11 cellular contexts compared by ENCODE assay signal in genomic region chr20:4869290-4870193, GRCh38. TPM values are rescaled to one million over a fixed set of nuclear protein-coding genes. Genes with fewer than 3 reads are reported as not detected.
DNase-seq lines count a peak whose midpoint lies in the region; ATAC-seq and TF ChIP-seq lines count a peak whose summit lies in the region.
"Had no signal": no experiment of that assay in that cellular context is flagged by ENCODE, and none has a peak within 500 bp of the region (broad histone marks: within the 10 kb centered on the region; RNA-seq: fewer than 3 reads in every experiment).

No MANE protein-coding gene starts in this region.

- H3K27ac ChIP-seq in PC-3 (ENCODE audit: low read length) = peak overlapping the region; percentile 82
- peak overlapping the region; percentile 30 for H3K27ac ChIP-seq in epithelial cell of prostate
- H3K27ac ChIP-seq in urinary bladder (ENCODE audit: low read depth) = peak overlapping the region; percentile 71
- H3K27ac ChIP-seq: BLaER1 treated with 17β-estradiol and CSF1 and Interleukin-3, amounts not matched to agents 10 nM and 100 nM had no signal

- no peaks in the 10 kb centered on the region for H4K20me1 ChIP-seq in PC-3 (ENCODE audit: low read length)

- H3K4me1 Mint-ChIP-seq in activated naive CD4-positive, alpha-beta T cell treated with anti-CD3 and anti-CD28 coated beads, Interleukin-2, amount 10 ng/mL, durations not matched to agents 7 days and 5 days = peaks cover 24% of the 10 kb centered on the region
- H3K4me1 Mint-ChIP-seq in naive thymus-derived CD8-positive, alpha-beta T cell = peaks cover 0 to 5% (median 2%) of the 10 kb centered on the region in 4 donors
- H3K4me1 Mint-ChIP-seq: natural killer cell had no signal

- POLR2A ChIA-PET in PC-3 (lab: Charles Lee; ENCODE audit: unreplicated experiment) = interaction anchor here (0.6 kb wide), 1 partner anchor 78 kb away, joined by 3 read pairs; no protein-coding TSS in a partner anchor
- POLR2A ChIA-PET in naive thymus-derived CD8-positive, alpha-beta T cell (lab: Charles Lee) = interaction anchor here (0.6 kb wide), 1 partner anchor 108 kb away, joined by 3 read pairs; no protein-coding TSS in a partner anchor

- H3K9me3 ChIP-seq in PC-3 (ENCODE audit: low read length) = no peaks in the 10 kb centered on the region
- H3K9me3 ChIP-seq: BLaER1 treated with 17β-estradiol and CSF1 and Interleukin-3, amounts not matched to agents 10 nM and 100 nM had no signal

- WGBS in urinary bladder = 74% methylated on average over 20 of the region's 20 CpGs

- peaks cover 25% of the 10 kb centered on the region for H3K4me1 ChIP-seq in PC-3 (ENCODE audit: insufficient read depth, low read length)
- H3K4me1 ChIP-seq in urinary bladder (ENCODE audit: insufficient read depth) = no peaks in the 10 kb centered on the region

- peak overlapping the region; percentile 47 for H3K9ac ChIP-seq in PC-3 (ENCODE audit: low read length)
- H3K9ac ChIP-seq: BLaER1 treated with 17β-estradiol and CSF1 and Interleukin-3, amounts not matched to agents 10 nM and 100 nM had no signal

- H3K79me2 ChIP-seq in PC-3 (ENCODE audit: low read length) = no peaks in the 10 kb centered on the region

- peaks cover 36% of the 10 kb centered on the region for H3K36me3 Mint-ChIP-seq in activated naive CD4-positive, alpha-beta T cell treated with anti-CD3 and anti-CD28 coated beads, Interleukin-2, amount 10 ng/mL, durations not matched to agents 7 days and 5 days
- H3K36me3 Mint-ChIP-seq in naive thymus-derived CD8-positive, alpha-beta T cell = peaks cover 0 to 81% (median 18%) of the 10 kb centered on the region in 3 donors

- peak overlapping the region; percentile 58 for H2AFZ ChIP-seq in PC-3 (ENCODE audit: low read length)

- H3K27me3 Mint-ChIP-seq in activated naive CD4-positive, alpha-beta T cell treated with anti-CD3 and anti-CD28 coated beads, Interleukin-2, amount 10 ng/mL, durations not matched to agents 7 days and 5 days = no peaks in the 10 kb centered on the region
- H3K27me3 Mint-ChIP-seq in naive thymus-derived CD8-positive, alpha-beta T cell = no peaks in the 10 kb centered on the region

- H3K4me3 ChIP-seq in PC-3 (ENCODE audit: low read length) (peak overlapping the region; percentile 56), urinary bladder (ENCODE audit: low read depth, low read length) (no peak overlapping the region)
- H3K4me3 ChIP-seq: BLaER1 treated with 17β-estradiol and CSF1 and Interleukin-3, amounts not matched to agents 10 nM and 100 nM had no signal

- TF ChIP-seq CTCF in PC-3 (conservative IDR thresholded peaks at IDR 0.05; ENCODE audit: low read depth, low read length) = no peak

- H3K36me3 ChIP-seq in PC-3 (ENCODE audit: low read depth, low read length) (peaks cover 12% of the 10 kb centered on the region; the same call in 1 of the 2 replicates), urinary bladder (ENCODE audit: insufficient read depth) (no peaks in the 10 kb centered on the region)

- TSS peak; percentile 41 for BruUV-seq in PC-3 (replicated peaks; lab: Mats Ljungman, UMichigan)

- no peak overlapping the region for H3K4me3 Mint-ChIP-seq in activated naive CD4-positive, alpha-beta T cell treated with anti-CD3 and anti-CD28 coated beads, Interleukin-2, amount 10 ng/mL, durations not matched to agents 7 days and 5 days
- H3K4me3 Mint-ChIP-seq in naive thymus-derived CD8-positive, alpha-beta T cell = no peak overlapping the region
- H3K4me3 Mint-ChIP-seq: natural killer cell had no signal

- intact Hi-C loops in PC-3 (cut with micrococcal nuclease) = loop anchor here (1.0 to 5.0 kb wide), 2 partner anchors 68 to 82 kb away; no protein-coding TSS in a partner anchor

- H3K27ac Mint-ChIP-seq in activated naive CD4-positive, alpha-beta T cell treated with anti-CD3 and anti-CD28 coated beads, Interleukin-2, amount 10 ng/mL, durations not matched to agents 7 days and 5 days = peak overlapping the region; percentile 81
- peak overlapping the region in 2 of 10 donors; percentile 51 to 63 for H3K27ac Mint-ChIP-seq in naive thymus-derived CD8-positive, alpha-beta T cell
- H3K27ac Mint-ChIP-seq: natural killer cell had no signal

- ATAC-seq in PC-3 = peak; percentile 97
- ATAC-seq in naive thymus-derived CD8-positive, alpha-beta T cell = no peak
- ATAC-seq: natural killer cell had no signal

- no peaks in the 10 kb centered on the region for H3K9me3 Mint-ChIP-seq in activated naive CD4-positive, alpha-beta T cell treated with anti-CD3 and anti-CD28 coated beads, Interleukin-2, amount 10 ng/mL, durations not matched to agents 7 days and 5 days
- H3K9me3 Mint-ChIP-seq in naive thymus-derived CD8-positive, alpha-beta T cell = no peaks in the 10 kb centered on the region
- H3K9me3 Mint-ChIP-seq: natural killer cell had no signal

- peak; percentile 41 for DNase-seq in activated naive CD4-positive, alpha-beta T cell treated with anti-CD3 and anti-CD28 coated beads, Interleukin-2, amount 10 ng/mL, durations not matched to agents 7 days and 5 days
- DNase-seq in activated naive CD4-positive, alpha-beta T cell (lab: John Stamatoyannopoulos, UW) = no peak
- peak; percentile 92 for DNase-seq in PC-3
- DNase-seq in epithelial cell of prostate (ENCODE audit: low read depth, low spot score) = peak; percentile 93
- DNase-seq in naive thymus-derived CD8-positive, alpha-beta T cell = no peak
- DNase-seq in COLO829 (ENCODE audit: low spot score) = no peak
- DNase-seq in iPS-NIHi11 (ENCODE audit: low spot score) = no peak
- DNase-seq: MM.1S, natural killer cell had no signal

- CTCF ChIA-PET in activated naive CD4-positive, alpha-beta T cell treated with anti-CD3 and anti-CD28 coated beads, Interleukin-2, amount 10 ng/mL, durations not matched to agents 7 days and 5 days (lab: Charles Lee) = interaction anchor here (0.6 kb wide), 1 partner anchor 141 kb away, joined by 3 read pairs; no protein-coding TSS in a partner anchor
- CTCF ChIA-PET in PC-3 (lab: Charles Lee) = interaction anchor here (0.6 kb wide), 1 partner anchor 243 kb away, joined by 11 read pairs; no protein-coding TSS in a partner anchor

- H3K9me2 ChIP-seq in PC-3 (replicated peaks; ENCODE audit: low read length) = no peaks in the 10 kb centered on the region

- H3K4me2 ChIP-seq in PC-3 (ENCODE audit: low read length) = peak overlapping the region; percentile 79
- H3K4me2 ChIP-seq: BLaER1 treated with 17β-estradiol and CSF1 and Interleukin-3, amounts not matched to agents 10 nM and 100 nM had no signal

- H3K27me3 ChIP-seq in PC-3 (ENCODE audit: low read length) = no peaks in the 10 kb centered on the region
- H3K27me3 ChIP-seq: BLaER1 treated with 17β-estradiol and CSF1 and Interleukin-3, amounts not matched to agents 10 nM and 100 nM had no signal

- H3F3A ChIP-seq in PC-3 (ENCODE audit: low read length, unreplicated experiment) = no peaks in the 10 kb centered on the region

RNA-seq across cellular contexts. Expression of gene RASSF2, which starts 46.1 kb away (rescaled TPM):
- total RNA-seq in PC-3 (2014; rRNA removed) (11.3 and 12.4 TPM in 2 replicates), urinary bladder (100 TPM)
- 9.3 TPM for polyA plus RNA-seq in urinary bladder
- 10 to 100 TPM; 29.5 to 31.7 TPM for total RNA-seq in naive thymus-derived CD8-positive, alpha-beta T cell
- polyA plus RNA-seq in naive thymus-derived CD8-positive, alpha-beta T cell = 10 to 100 TPM; 20.0 to 26.4 (median 22.4) TPM

Comparison
In these comparisons a context has a peak if more than half of its experiments do, and no peak if none do; other contexts are left out.
1. DNase-seq: peak in activated naive CD4-positive, alpha-beta T cell treated with anti-CD3 and anti-CD28 coated beads, Interleukin-2, amount 10 ng/mL, durations not matched to agents 7 days and 5 days (single experiment), PC-3 (single experiment) and epithelial cell of prostate (single experiment); none in activated naive CD4-positive, alpha-beta T cell (0 of 4), naive thymus-derived CD8-positive, alpha-beta T cell (0 of 10), COLO829 (single experiment) and iPS-NIHi11 (single experiment).
2. H3K27ac ChIP-seq: peak in every context shown above with its lines; median percentile 82 in PC-3; 71 in urinary bladder; 30 in epithelial cell of prostate.